In genomic region chr3:24981309-24981708, GRCh38 we compare ENCODE assay signal across 22 cellular contexts.
"Had no signal": no experiment of that assay in that cellular context is flagged by ENCODE, and none has a peak within 500 bp of the region (broad histone marks: within the 10 kb centered on the region; RNA-seq: fewer than 3 reads in every experiment).

No MANE protein-coding gene starts in this region.

- H3K27me3 ChIP-seq: colonic mucosa, esophagus squamous epithelium, gastrocnemius medialis, heart right ventricle, left lung had no signal

- H3K9me3 ChIP-seq: colonic mucosa, esophagus squamous epithelium, gastrocnemius medialis, lower lobe of right lung, mucosa of descending colon had no signal

- DNase-seq: colonic mucosa; cortex of kidney; effector CD8-positive, alpha-beta T cell; effector memory CD8-positive, alpha-beta T cell; endodermal cell; erythroblast; esophagus squamous epithelium; foreskin fibroblast; foreskin melanocyte; glutamatergic neuron; head of caudate nucleus; heart right ventricle; hippocampal formation; left cardiac atrium; left lung; left ventricle myocardium superior; lower lobe of right lung; mesenchymal stem cell; mucosa of descending colon; naive B cell had no signal

- H3K36me3 ChIP-seq: colonic mucosa, esophagus squamous epithelium, gastrocnemius medialis, heart right ventricle, left lung, lower lobe of right lung had no signal

- H3K27ac ChIP-seq: colonic mucosa, epithelial cell of prostate, esophagus squamous epithelium, gastrocnemius medialis, heart right ventricle, left lung, lower lobe of right lung had no signal

- H3K4me3 ChIP-seq: colonic mucosa, esophagus squamous epithelium, gastrocnemius medialis, heart right ventricle, left lung, lower lobe of right lung, mucosa of descending colon had no signal
